In genomic region chr6:146871613-146872465, GRCh38 we compare ENCODE assay signal across 1 cellular context.
TF ChIP-seq lines count a peak whose summit lies in the region.

No MANE protein-coding gene starts in this region.

TF ChIP-seq in SK-N-SH, 30 proteins besides CTCF, POLR2A, EP300 and RAD21 (continued from another document):
- peak; percentile 56; the same call in 1 of the 2 replicates for TF ChIP-seq MXI1 (IDR thresholded peaks at IDR 0.05; ENCODE audit: low read depth, low read length)
- 0 out of 2 replicates have a peak, but pooled peaks have one; percentile 7 for TF ChIP-seq RCOR1 (IDR thresholded peaks at IDR 0.05; ENCODE audit: low read length)
- TF ChIP-seq ELF1 (IDR thresholded peaks at IDR 0.05), result no peak
- no peak for TF ChIP-seq CHD2 (IDR thresholded peaks at IDR 0.05; ENCODE audit: low read length, partially characterized antibody)
- TF ChIP-seq, protein P1, sequence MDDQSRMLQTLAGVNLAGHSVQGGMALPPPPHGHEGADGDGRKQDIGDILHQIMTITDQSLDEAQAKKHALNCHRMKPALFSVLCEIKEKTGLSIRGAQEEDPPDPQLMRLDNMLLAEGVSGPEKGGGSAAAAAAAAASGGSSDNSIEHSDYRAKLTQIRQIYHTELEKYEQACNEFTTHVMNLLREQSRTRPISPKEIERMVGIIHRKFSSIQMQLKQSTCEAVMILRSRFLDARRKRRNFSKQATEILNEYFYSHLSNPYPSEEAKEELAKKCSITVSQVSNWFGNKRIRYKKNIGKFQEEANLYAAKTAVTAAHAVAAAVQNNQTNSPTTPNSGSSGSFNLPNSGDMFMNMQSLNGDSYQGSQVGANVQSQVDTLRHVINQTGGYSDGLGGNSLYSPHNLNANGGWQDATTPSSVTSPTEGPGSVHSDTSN (IDR thresholded peaks at IDR 0.05), result peak; percentile 93
- TF ChIP-seq RXRA (IDR thresholded peaks at IDR 0.05; ENCODE audit: borderline replicate concordance, low read depth), result no peak
- TF ChIP-seq SIN3A (IDR thresholded peaks at IDR 0.05; ENCODE audit: borderline replicate concordance, low read depth, low read length), result no peak
- TF ChIP-seq, protein P2, sequence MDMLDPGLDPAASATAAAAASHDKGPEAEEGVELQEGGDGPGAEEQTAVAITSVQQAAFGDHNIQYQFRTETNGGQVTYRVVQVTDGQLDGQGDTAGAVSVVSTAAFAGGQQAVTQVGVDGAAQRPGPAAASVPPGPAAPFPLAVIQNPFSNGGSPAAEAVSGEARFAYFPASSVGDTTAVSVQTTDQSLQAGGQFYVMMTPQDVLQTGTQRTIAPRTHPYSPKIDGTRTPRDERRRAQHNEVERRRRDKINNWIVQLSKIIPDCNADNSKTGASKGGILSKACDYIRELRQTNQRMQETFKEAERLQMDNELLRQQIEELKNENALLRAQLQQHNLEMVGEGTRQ (IDR thresholded peaks at IDR 0.05; ENCODE audit: borderline replicate concordance, low read depth, low read length), result no peak
- TF ChIP-seq GATA2 (CRISPR knock-in tag; IDR thresholded peaks at IDR 0.05), result no peak
- peak; percentile 71 for TF ChIP-seq NFIC (IDR thresholded peaks at IDR 0.05; ENCODE audit: borderline replicate concordance)
- peak; percentile 65; the same call in 1 of the 2 replicates for TF ChIP-seq FOSL2 (IDR thresholded peaks at IDR 0.05; ENCODE audit: borderline replicate concordance, low read depth)
- TF ChIP-seq, protein P3, sequence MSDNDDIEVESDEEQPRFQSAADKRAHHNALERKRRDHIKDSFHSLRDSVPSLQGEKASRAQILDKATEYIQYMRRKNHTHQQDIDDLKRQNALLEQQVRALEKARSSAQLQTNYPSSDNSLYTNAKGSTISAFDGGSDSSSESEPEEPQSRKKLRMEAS (IDR thresholded peaks at IDR 0.05; ENCODE audit: low read depth), result peak; percentile 35
- TF ChIP-seq NRF1 (IDR thresholded peaks at IDR 0.05; ENCODE audit: low read depth, low read length), result no peak
- no peak for TF ChIP-seq RFX5 (IDR thresholded peaks at IDR 0.05; ENCODE audit: low read length)
- no peak for TF ChIP-seq TEAD4 (IDR thresholded peaks at IDR 0.05; ENCODE audit: borderline replicate concordance, insufficient read depth)
- TF ChIP-seq, protein P4, sequence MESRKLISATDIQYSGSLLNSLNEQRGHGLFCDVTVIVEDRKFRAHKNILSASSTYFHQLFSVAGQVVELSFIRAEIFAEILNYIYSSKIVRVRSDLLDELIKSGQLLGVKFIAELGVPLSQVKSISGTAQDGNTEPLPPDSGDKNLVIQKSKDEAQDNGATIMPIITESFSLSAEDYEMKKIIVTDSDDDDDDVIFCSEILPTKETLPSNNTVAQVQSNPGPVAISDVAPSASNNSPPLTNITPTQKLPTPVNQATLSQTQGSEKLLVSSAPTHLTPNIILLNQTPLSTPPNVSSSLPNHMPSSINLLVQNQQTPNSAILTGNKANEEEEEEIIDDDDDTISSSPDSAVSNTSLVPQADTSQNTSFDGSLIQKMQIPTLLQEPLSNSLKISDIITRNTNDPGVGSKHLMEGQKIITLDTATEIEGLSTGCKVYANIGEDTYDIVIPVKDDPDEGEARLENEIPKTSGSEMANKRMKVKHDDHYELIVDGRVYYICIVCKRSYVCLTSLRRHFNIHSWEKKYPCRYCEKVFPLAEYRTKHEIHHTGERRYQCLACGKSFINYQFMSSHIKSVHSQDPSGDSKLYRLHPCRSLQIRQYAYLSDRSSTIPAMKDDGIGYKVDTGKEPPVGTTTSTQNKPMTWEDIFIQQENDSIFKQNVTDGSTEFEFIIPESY (IDR thresholded peaks at IDR 0.05; ENCODE audit: borderline replicate concordance, low read depth), result no peak
- peak; percentile 70 for TF ChIP-seq TCF12 (IDR thresholded peaks at IDR 0.05)
